Comparison of ENCODE assay signal across 16 cellular contexts in the genomic region with DNA sequence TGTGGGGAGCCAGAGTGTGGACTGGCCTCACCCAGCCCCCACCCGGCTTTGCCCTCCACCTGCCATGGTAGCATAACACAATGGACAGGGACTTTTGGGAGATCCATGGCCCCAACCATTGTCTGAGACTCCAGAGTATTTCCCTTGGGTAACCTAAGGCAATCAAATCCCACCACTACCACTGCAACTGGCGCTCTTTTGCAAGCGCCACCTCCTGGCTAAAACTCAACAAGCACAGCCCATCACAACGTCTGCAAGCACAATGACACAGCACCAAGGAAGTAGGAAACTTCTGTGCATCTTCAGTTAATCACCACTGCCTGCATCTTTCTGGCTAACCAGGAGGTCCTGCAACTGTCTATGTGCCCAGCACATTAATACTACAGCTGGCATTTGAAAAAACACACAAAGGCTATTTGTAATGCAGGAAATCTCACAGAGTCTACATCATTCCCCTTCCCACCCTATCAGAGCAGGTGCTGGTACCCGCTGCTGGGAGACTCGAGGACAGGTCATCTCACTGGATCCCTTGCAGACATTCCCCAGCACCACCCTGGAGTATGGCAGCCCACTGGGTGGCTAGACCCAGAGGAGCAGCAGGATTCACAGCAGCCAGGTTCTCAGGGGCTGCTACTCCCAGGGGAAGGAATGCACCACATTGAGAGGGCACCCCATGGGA. TPM values are rescaled to one million over a fixed set of nuclear protein-coding genes. Genes with fewer than 3 reads are reported as not detected.
DNase-seq lines count a peak whose midpoint lies in the region; ATAC-seq and TF ChIP-seq lines count a peak whose summit lies in the region.
"Had no signal": no experiment of that assay in that cellular context is flagged by ENCODE, and none has a peak within 500 bp of the region (broad histone marks: within the 10 kb centered on the region; RNA-seq: fewer than 3 reads in every experiment).

No MANE protein-coding gene starts in this region.

- 93% methylated on average over 5 of the region's 6 CpGs for WGBS in suprapubic skin

- TF ChIP-seq POLR2A in suprapubic skin (IDR thresholded peaks at IDR 0.05), result no peak

- H3K36me3 ChIP-seq in suprapubic skin, result peaks cover 66% of the 10 kb centered on the region

- no peak overlapping the region for H3K4me3 ChIP-seq in HFF-Myc (replicated peaks; ENCODE audit: low read depth, low read length)
- no peak overlapping the region for H3K4me3 ChIP-seq in fibroblast of pulmonary artery (replicated peaks; ENCODE audit: low read depth, low read length)
- H3K4me3 ChIP-seq in suprapubic skin, result no peak overlapping the region
- H3K4me3 ChIP-seq: lower lobe of right lung, psoas muscle had no signal

- no peaks in the 10 kb centered on the region for H3K27me3 ChIP-seq in suprapubic skin

- H3K9me3 ChIP-seq in suprapubic skin, result no peaks in the 10 kb centered on the region
- H3K9me3 ChIP-seq: lower lobe of right lung, psoas muscle had no signal

- TF ChIP-seq EP300 in suprapubic skin (IDR thresholded peaks at IDR 0.05), result no peak

- ATAC-seq in HG03039 (IDR thresholded peaks at IDR 0.05; ENCODE audit: unreplicated experiment), result no peak
- ATAC-seq: lower lobe of right lung had no signal

- TF ChIP-seq CTCF in 22Rv1 (IDR thresholded peaks at IDR 0.05), result peak; percentile 18; the same call in 1 of the 2 replicates
- peak; percentile 6 for TF ChIP-seq CTCF in HFF-Myc (IDR thresholded peaks at IDR 0.05; ENCODE audit: low read depth, low read length, missing control alignments)
- no peak for TF ChIP-seq CTCF in VCaP (conservative IDR thresholded peaks at IDR 0.05)
- TF ChIP-seq CTCF in fibroblast of pulmonary artery (IDR thresholded peaks at IDR 0.05; ENCODE audit: low read length, missing control alignments), result no peak
- no peak for TF ChIP-seq CTCF in suprapubic skin (IDR thresholded peaks at IDR 0.05)

- no peak overlapping the region for H3K27ac ChIP-seq in 22Rv1
- peak overlapping the region; percentile 73 for H3K27ac ChIP-seq in VCaP
- H3K27ac ChIP-seq in suprapubic skin, result no peak overlapping the region
- H3K27ac ChIP-seq: lower lobe of right lung, psoas muscle had no signal

- H3K4me1 ChIP-seq in suprapubic skin, result no peaks in the 10 kb centered on the region
- H3K4me1 ChIP-seq: lower lobe of right lung, psoas muscle had no signal

- DNase-seq in HFF-Myc (ENCODE audit: extremely low read depth, low read depth), result no peak
- peak; percentile 1 for DNase-seq in fibroblast of pulmonary artery (ENCODE audit: low read depth)
- DNase-seq in suprapubic skin (ENCODE audit: low spot score in 2 of 2), result no peak
- DNase-seq in T-helper 9 cell, result no peak
- DNase-seq in SHP77 (lab: John Stamatoyannopoulos, UW), result no peak
- DNase-seq: activated CD8-positive, alpha-beta memory T cell treated with anti-CD3 and anti-CD28 coated beads, Interleukin-2, amount 50 U/mL, for 48 hours; activated naive CD4-positive, alpha-beta T cell treated with anti-CD3 and anti-CD28 coated beads for 36 hours; GDM1; lower lobe of right lung; naive B cell; NCI-H1694; NCI-H446 treated with DMSO at 0.1 percent for 48 hours; psoas muscle had no signal

RNA-seq across cellular contexts. Expression of gene ANKRD26, which starts 27.7 kb away (rescaled TPM):
- total RNA-seq in suprapubic skin, result 10 to 100 TPM in 2 of 4 donors, 1 to 10 TPM in 2; 2.8 to 17.1 (median 7.9) TPM

Comparison
In these comparisons a context has a peak if more than half of its experiments do, and no peak if none do; other contexts are left out.
1. CTCF ChIP-seq: peak in 22Rv1 (single experiment) and HFF-Myc (single experiment); none in VCaP (single experiment), fibroblast of pulmonary artery (single experiment) and suprapubic skin (0 of 2).